Comparison of ENCODE assay signal across 1 cellular context in genomic region chr19:51903192-51903591, GRCh38.
TF ChIP-seq lines count a peak whose summit lies in the region.

No MANE protein-coding gene starts in this region.

TF ChIP-seq in GM23338, 12 proteins besides CTCF, POLR2A, EP300 and RAD21 (continued from another document):
- TF ChIP-seq ZNF462 (CRISPR knock-in tag; IDR thresholded peaks at IDR 0.05) (no peak), REST (IDR thresholded peaks at IDR 0.05; ENCODE audit: unreplicated experiment) (no peak), EZH2 (IDR thresholded peaks at IDR 0.05; ENCODE audit: low read depth, unreplicated experiment) (no peak), ETS1 (IDR thresholded peaks at IDR 0.05) (no peak), ZNF114 (CRISPR knock-in tag; IDR thresholded peaks at IDR 0.05) (no peak), NANOG (IDR thresholded peaks at IDR 0.05; ENCODE audit: borderline replicate concordance) (no peak)
